Comparison of ENCODE assay signal across 8 cellular contexts in genomic region chr10:132360766-132361447, GRCh38. TPM values are rescaled to one million over a fixed set of nuclear protein-coding genes. Genes with fewer than 3 reads are reported as not detected.
DNase-seq lines count a peak whose midpoint lies in the region; TF ChIP-seq lines count a peak whose summit lies in the region.
"Had no signal": no experiment of that assay in that cellular context is flagged by ENCODE, and none has a peak within 500 bp of the region (broad histone marks: within the 10 kb centered on the region; RNA-seq: fewer than 3 reads in every experiment).

No MANE protein-coding gene starts in this region.

- H3K4me3 ChIP-seq in HFF-Myc (replicated peaks; ENCODE audit: low read depth, low read length) (no peak overlapping the region), foreskin fibroblast (ENCODE audit: low read depth in 1 of 2, low read length in 2 of 2) (no peak overlapping the region), smooth muscle cell (no peak overlapping the region)
- H3K4me3 ChIP-seq: SJCRH30 had no signal

- H2AFZ ChIP-seq in smooth muscle cell (ENCODE audit: low read depth): no peak overlapping the region

- no peaks in the 10 kb centered on the region for H3K79me2 ChIP-seq in smooth muscle cell (ENCODE audit: low read depth)

- no peak overlapping the region for H3K9ac ChIP-seq in smooth muscle cell (ENCODE audit: low read depth)

- peaks cover 4% of the 10 kb centered on the region for H3F3A ChIP-seq in smooth muscle cell (ENCODE audit: low read depth)

- no peaks in the 10 kb centered on the region for H4K20me1 ChIP-seq in smooth muscle cell (ENCODE audit: low read depth)

- WGBS in smooth muscle cell (ENCODE audit: low lambda C conversion rate): 65% methylated on average over 22 of the region's 22 CpGs

- no peak overlapping the region for H3K4me2 ChIP-seq in smooth muscle cell

- no peak overlapping the region for H3K27ac ChIP-seq in smooth muscle cell (ENCODE audit: low read depth)
- H3K27ac ChIP-seq: SJCRH30 had no signal

- peak; percentile 75 for TF ChIP-seq CTCF in HFF-Myc (IDR thresholded peaks at IDR 0.05; ENCODE audit: low read depth, low read length, missing control alignments)
- TF ChIP-seq CTCF in foreskin fibroblast (IDR thresholded peaks at IDR 0.05; ENCODE audit: low read depth, low read length): peak; percentile 40
- TF ChIP-seq CTCF in smooth muscle cell (IDR thresholded peaks at IDR 0.05; ENCODE audit: borderline replicate concordance, insufficient read depth, poor library complexity, severe bottlenecking): peak; percentile 41

- H3K4me1 ChIP-seq in smooth muscle cell (ENCODE audit: low read depth): no peaks in the 10 kb centered on the region
- H3K4me1 ChIP-seq: SJCRH30 had no signal

- no peaks in the 10 kb centered on the region for H3K27me3 ChIP-seq in smooth muscle cell (ENCODE audit: low read depth)
- H3K27me3 ChIP-seq: SJCRH30 had no signal

- no peaks in the 10 kb centered on the region for H3K36me3 ChIP-seq in smooth muscle cell (ENCODE audit: low read depth)
- H3K36me3 ChIP-seq: SJCRH30 had no signal

- H3K9me3 ChIP-seq in smooth muscle cell (replicated peaks; ENCODE audit: low read depth): no peaks in the 10 kb centered on the region
- H3K9me3 ChIP-seq: SJCRH30 had no signal

- DNase-seq in HFF-Myc (ENCODE audit: extremely low read depth, low read depth) (no peak), foreskin fibroblast (no peak), smooth muscle cell (lab: John Stamatoyannopoulos, UW; ENCODE audit: unreplicated experiment) (no peak), HK-2 (ENCODE audit: unreplicated experiment) (no peak), amygdala (lab: John Stamatoyannopoulos, UW) (no peak)
- peak; percentile 63 for DNase-seq in activated CD4-positive, alpha-beta T cell treated with anti-CD3 and anti-CD28 coated beads for 48 hours
- DNase-seq in central memory CD4-positive, alpha-beta T cell: no peak

RNA-seq across cellular contexts. Expression of gene LRRC27, which starts 28.9 kb away (rescaled TPM):
- 6.3 and 7.6 TPM in 2 replicates for total RNA-seq in smooth muscle cell
- 11.5 and 12.8 TPM in 2 replicates for polyA plus RNA-seq in smooth muscle cell

RNA-seq across cellular contexts. Expression of gene PWWP2B, which starts 36.1 kb away (rescaled TPM):
- 6.9 and 13.2 TPM in 2 replicates for total RNA-seq in smooth muscle cell
- 8.3 and 9.3 TPM in 2 replicates for polyA plus RNA-seq in smooth muscle cell

RNA-seq across cellular contexts. Expression of gene STK32C, which starts 53.2 kb away (rescaled TPM):
- total RNA-seq in smooth muscle cell: 1.4 and 2.3 TPM in 2 replicates
- polyA plus RNA-seq in smooth muscle cell: 9.2 and 13.2 TPM in 2 replicates
